In the genomic region with DNA sequence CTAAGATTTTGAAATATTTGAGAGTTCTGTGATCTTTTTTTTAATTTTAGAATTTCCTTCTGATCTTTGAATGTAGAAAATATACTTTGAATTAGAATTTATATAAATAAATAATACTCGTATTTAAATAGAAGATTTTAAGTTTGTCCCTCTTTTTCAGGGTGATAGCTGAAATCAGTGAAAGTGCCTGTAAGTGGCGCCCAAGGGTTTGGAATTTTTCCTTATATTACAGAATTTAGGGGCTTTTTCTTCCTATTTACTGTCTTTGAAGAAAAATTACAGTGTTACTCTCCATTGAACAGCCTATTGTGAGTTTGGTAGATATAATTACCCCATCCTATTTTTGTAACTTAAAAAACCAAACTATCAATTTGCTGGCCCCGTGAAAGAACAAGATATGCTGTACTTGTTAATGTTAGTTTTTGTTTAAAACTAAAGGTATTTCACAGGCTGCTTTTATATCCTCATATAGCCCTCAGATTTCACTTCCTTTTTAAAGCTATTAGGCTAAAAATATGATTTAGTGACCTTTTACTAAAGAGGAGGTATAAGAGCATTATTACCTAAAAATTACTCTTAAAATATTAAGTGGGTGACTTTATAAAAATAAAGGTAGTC, we compare ENCODE assay signal across 9 cellular contexts. TPM values are rescaled to one million over a fixed set of nuclear protein-coding genes. Genes with fewer than 3 reads are reported as not detected.
DNase-seq lines count a peak whose midpoint lies in the region; ATAC-seq and TF ChIP-seq lines count a peak whose summit lies in the region.
"Had no signal": no experiment of that assay in that cellular context is flagged by ENCODE, and none has a peak within 500 bp of the region (broad histone marks: within the 10 kb centered on the region; RNA-seq: fewer than 3 reads in every experiment).

No MANE protein-coding gene starts in this region.

- peak overlapping the region; percentile 99 for H3K27ac ChIP-seq in suprapubic skin

- H3K4me1 Mint-ChIP-seq in activated T-cell treated with anti-CD3 and anti-CD28 coated beads, Interleukin-2, amount 50 U/mL, for 4 hours (ENCODE audit: low read depth), result peaks cover 60% of the 10 kb centered on the region
- peaks cover 46% of the 10 kb centered on the region for H3K4me1 Mint-ChIP-seq in T-helper 17 cell

- H3K27me3 Mint-ChIP-seq in activated T-cell treated with anti-CD3 and anti-CD28 coated beads, Interleukin-2, amount 50 U/mL, for 4 hours (ENCODE audit: low read depth), result no peaks in the 10 kb centered on the region
- no peaks in the 10 kb centered on the region for H3K27me3 Mint-ChIP-seq in T-helper 17 cell

- no peak for DNase-seq in activated T-cell treated with anti-CD3 and anti-CD28 coated beads, Interleukin-2, amount 50 U/mL, for 4 hours
- DNase-seq in activated T-cell treated with anti-CD3 and anti-CD28 coated beads, Interleukin-2, amount 50 U/mL, for 1 hour, result no peak
- DNase-seq in T-helper 17 cell (no peak), fibroblast of villous mesenchyme (ENCODE audit: low read depth) (peak; percentile 42), suprapubic skin (ENCODE audit: low spot score in 2 of 2) (no peak), NCI-H1105 treated with DMSO at 0.1 percent for 48 hours (lab: John Stamatoyannopoulos, UW) (no peak)
- DNase-seq: NCI-H2029 had no signal

- no peaks in the 10 kb centered on the region for H3K27me3 ChIP-seq in suprapubic skin

- H3K27ac Mint-ChIP-seq in T-helper 17 cell, result peak overlapping the region; percentile 98

- H3K9me3 ChIP-seq in T-helper 17 cell (ENCODE audit: control insufficient read depth, low read length, poor library complexity, severe bottlenecking), result no peaks in the 10 kb centered on the region
- H3K9me3 ChIP-seq in suprapubic skin, result no peaks in the 10 kb centered on the region

- TF ChIP-seq CTCF in fibroblast of villous mesenchyme (IDR thresholded peaks at IDR 0.05; ENCODE audit: insufficient read depth, low read depth, low read length) (peak; percentile 36), suprapubic skin (IDR thresholded peaks at IDR 0.05) (no peak)

- TF ChIP-seq EP300 in suprapubic skin (IDR thresholded peaks at IDR 0.05), result no peak

- H3K4me3 ChIP-seq in fibroblast of villous mesenchyme (ENCODE audit: low read depth, low read length) (peak overlapping the region; percentile 82), suprapubic skin (peak overlapping the region; percentile 79)

- H3K4me1 ChIP-seq in suprapubic skin, result peaks cover 54% of the 10 kb centered on the region

- no peak for TF ChIP-seq POLR2A in suprapubic skin (IDR thresholded peaks at IDR 0.05)

- 33% methylated on average over 3 of the region's 3 CpGs for WGBS in suprapubic skin

- peaks cover 14% of the 10 kb centered on the region for H3K36me3 Mint-ChIP-seq in activated T-cell treated with anti-CD3 and anti-CD28 coated beads, Interleukin-2, amount 50 U/mL, for 4 hours (ENCODE audit: insufficient read depth)
- peaks cover 9% of the 10 kb centered on the region for H3K36me3 Mint-ChIP-seq in T-helper 17 cell (ENCODE audit: low read depth)

- no peaks in the 10 kb centered on the region for H3K36me3 ChIP-seq in suprapubic skin

- ATAC-seq in activated T-cell treated with anti-CD3 and anti-CD28 coated beads, Interleukin-2, amount 50 U/mL, for 4 hours, result no peak
- no peak for ATAC-seq in T-helper 17 cell
- ATAC-seq in GM21717 (IDR thresholded peaks at IDR 0.05; ENCODE audit: unreplicated experiment), result no peak
- ATAC-seq in HG03378 (IDR thresholded peaks at IDR 0.05; ENCODE audit: unreplicated experiment), result no peak

- H3K4me3 Mint-ChIP-seq in activated T-cell treated with anti-CD3 and anti-CD28 coated beads, Interleukin-2, amount 50 U/mL, for 4 hours, result peak overlapping the region; percentile 94
- peak overlapping the region; percentile 93 for H3K4me3 Mint-ChIP-seq in T-helper 17 cell

- no peaks in the 10 kb centered on the region for H3K9me3 Mint-ChIP-seq in activated T-cell treated with anti-CD3 and anti-CD28 coated beads, Interleukin-2, amount 50 U/mL, for 4 hours

RNA-seq across cellular contexts. Expression of a gene that starts 3.2 kb away (rescaled TPM):
- total RNA-seq in activated T-cell treated with anti-CD3 and anti-CD28 coated beads, Interleukin-2, amount 50 U/mL, for 4 hours, result 10 to 100 TPM; 18.2 to 19.1 (median 18.6) TPM
- 100 to 1,000 TPM in 1 of 2 donors, 10 to 100 TPM in 1; 99.2 to 120 TPM for total RNA-seq in T-helper 17 cell
- total RNA-seq in fibroblast of villous mesenchyme, result 7.7 and 9.5 TPM in 2 replicates
- total RNA-seq in suprapubic skin, result 10 to 100 TPM; 48.4 to 89.2 (median 61.1) TPM
